In the genomic region with DNA sequence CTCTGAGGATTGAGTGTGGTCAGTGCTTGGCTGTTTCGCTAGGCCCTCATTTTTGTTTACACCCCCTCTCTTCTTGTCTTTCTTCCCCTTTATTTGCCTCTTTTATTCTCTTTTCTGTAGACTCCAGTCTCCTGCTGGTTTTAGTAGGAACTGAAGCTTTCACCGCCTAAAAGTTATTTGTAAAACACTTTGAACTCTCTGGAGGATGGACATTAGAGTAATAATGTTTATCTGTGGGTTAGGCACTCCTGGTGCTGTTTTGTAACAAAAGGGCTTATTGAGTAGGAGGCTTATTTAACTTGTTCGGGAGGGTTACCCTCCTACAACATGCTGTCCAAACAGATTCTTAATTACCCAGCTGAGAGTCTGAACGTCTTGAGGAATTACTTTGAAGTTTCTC, we compare ENCODE assay signal across 11 cellular contexts. TPM values are rescaled to one million over a fixed set of nuclear protein-coding genes. Genes with fewer than 3 reads are reported as not detected.
DNase-seq lines count a peak whose midpoint lies in the region; ATAC-seq and TF ChIP-seq lines count a peak whose summit lies in the region.
"Had no signal": no experiment of that assay in that cellular context is flagged by ENCODE, and none has a peak within 500 bp of the region (broad histone marks: within the 10 kb centered on the region; RNA-seq: fewer than 3 reads in every experiment).

No MANE protein-coding gene starts in this region.

- H3K27ac ChIP-seq in PC-9 (no peak overlapping the region), upper lobe of right lung (no peak overlapping the region), colonic mucosa (no peak overlapping the region)
- H3K27ac ChIP-seq: SJSA1 had no signal

- intact Hi-C loops in PC-9 (cut with micrococcal nuclease; ENCODE audit: unreplicated experiment): no loop called here
- intact Hi-C loops in upper lobe of right lung (cut with DNase I): no loop called here
- intact Hi-C loops in colonic mucosa (cut with DNase I): no loop called here

- H3K4me3 ChIP-seq in PC-9 (peak overlapping the region; percentile 85; the same call in 1 of the 2 replicates), upper lobe of right lung (no peak overlapping the region), colonic mucosa (no peak overlapping the region)

- peak overlapping the region; percentile 97 for H3K4me2 ChIP-seq in PC-9

- CTCF ChIA-PET in PC-9 (lab: Charles Lee): interaction anchor here (0.7 kb wide), 1 partner anchor 21 kb away, joined by 6 read pairs; no protein-coding TSS in a partner anchor

- H3K9me3 Mint-ChIP-seq in activated naive CD4-positive, alpha-beta T cell treated with anti-CD3 and anti-CD28 coated beads, Interleukin-2, amount 50 U/mL, for 24 hours: no peaks in the 10 kb centered on the region
- no peaks in the 10 kb centered on the region for H3K9me3 Mint-ChIP-seq in activated naive CD4-positive, alpha-beta T cell treated with anti-CD3 and anti-CD28 coated beads, Interleukin-2, amount 50 U/mL, for 72 hours
- H3K9me3 Mint-ChIP-seq in glutamatergic neuron (ENCODE audit: unreplicated experiment): peaks cover 19% of the 10 kb centered on the region

- peaks cover 27% of the 10 kb centered on the region for H3F3A ChIP-seq in PC-9 (ENCODE audit: insufficient read depth, low read depth)

- 0 out of 2 replicates have a peak overlapping the region, but pooled peaks have one; percentile 93 for H2AFZ ChIP-seq in PC-9

- H3K36me3 Mint-ChIP-seq in activated naive CD4-positive, alpha-beta T cell treated with anti-CD3 and anti-CD28 coated beads, Interleukin-2, amount 50 U/mL, for 24 hours: no peaks in the 10 kb centered on the region
- peaks cover 5 to 6% of the 10 kb centered on the region in 2 donors for H3K36me3 Mint-ChIP-seq in activated naive CD4-positive, alpha-beta T cell treated with anti-CD3 and anti-CD28 coated beads, Interleukin-2, amount 50 U/mL, for 72 hours
- no peaks in the 10 kb centered on the region for H3K36me3 Mint-ChIP-seq in glutamatergic neuron (ENCODE audit: unreplicated experiment)

- POLR2A ChIA-PET in PC-9 (lab: Charles Lee; ENCODE audit: unreplicated experiment): no interaction called here

- no TSS peak for BruUV-seq in PC-9 (replicated peaks; lab: Mats Ljungman, UMichigan)

- H3K36me3 ChIP-seq in PC-9 (ENCODE audit: low read depth) (no peaks in the 10 kb centered on the region), upper lobe of right lung (no peaks in the 10 kb centered on the region), colonic mucosa (no peaks in the 10 kb centered on the region)
- H3K36me3 ChIP-seq: esophagus muscularis mucosa had no signal

- peaks cover 43% of the 10 kb centered on the region for H3K4me1 ChIP-seq in PC-9 (replicated peaks; ENCODE audit: insufficient read depth)
- H3K4me1 ChIP-seq in upper lobe of right lung: peaks cover 8% of the 10 kb centered on the region
- H3K4me1 ChIP-seq in colonic mucosa: peaks cover 6% of the 10 kb centered on the region

- H3K9me3 ChIP-seq in PC-9 (ENCODE audit: insufficient read depth, low read depth): no peaks in the 10 kb centered on the region
- H3K9me3 ChIP-seq in upper lobe of right lung: no peaks in the 10 kb centered on the region
- no peaks in the 10 kb centered on the region for H3K9me3 ChIP-seq in colonic mucosa
- H3K9me3 ChIP-seq: esophagus muscularis mucosa, SJSA1 had no signal

- H3K4me3 Mint-ChIP-seq in activated naive CD4-positive, alpha-beta T cell treated with anti-CD3 and anti-CD28 coated beads, Interleukin-2, amount 50 U/mL, for 24 hours: peak overlapping the region; percentile 11
- no peak overlapping the region for H3K4me3 Mint-ChIP-seq in glutamatergic neuron (ENCODE audit: unreplicated experiment)

- no peaks in the 10 kb centered on the region for H3K9me2 ChIP-seq in PC-9 (ENCODE audit: insufficient read depth)

- peaks cover 32% of the 10 kb centered on the region for H3K79me2 ChIP-seq in PC-9 (ENCODE audit: low read depth)

- H3K9ac ChIP-seq in colonic mucosa (ENCODE audit: low read depth in 2 of 2, low read length in 2 of 2): no peak overlapping the region

- no peak for ATAC-seq in activated naive CD4-positive, alpha-beta T cell treated with anti-CD3 and anti-CD28 coated beads, Interleukin-2, amount 50 U/mL, for 72 hours
- no peak for ATAC-seq in upper lobe of right lung

- DNase-seq in activated naive CD4-positive, alpha-beta T cell treated with anti-CD3 and anti-CD28 coated beads, Interleukin-2, amount 50 U/mL, for 72 hours (ENCODE audit: low spot score in 2 of 2): no peak
- DNase-seq in PC-9 (no peak), glutamatergic neuron (no peak), upper lobe of right lung (no peak), HuH-7.5 (ENCODE audit: low spot score) (no peak), colonic mucosa (no peak), NCI-H187 treated with DMSO at 0.1 percent for 48 hours (lab: John Stamatoyannopoulos, UW) (no peak)
- DNase-seq: NCI-H1092 had no signal

- TF ChIP-seq CTCF in PC-9 (conservative IDR thresholded peaks at IDR 0.05) (no peak), glutamatergic neuron (IDR thresholded peaks at IDR 0.05; ENCODE audit: partially characterized antibody, unreplicated experiment) (peak; percentile 42), upper lobe of right lung (IDR thresholded peaks at IDR 0.05) (peak; percentile 12), colonic mucosa (IDR thresholded peaks at IDR 0.05) (no peak)

- H3K27me3 Mint-ChIP-seq in activated naive CD4-positive, alpha-beta T cell treated with anti-CD3 and anti-CD28 coated beads, Interleukin-2, amount 50 U/mL, for 24 hours: peaks cover 7% of the 10 kb centered on the region
- peaks cover 16% of the 10 kb centered on the region for H3K27me3 Mint-ChIP-seq in glutamatergic neuron (ENCODE audit: unreplicated experiment)

- H4K20me1 ChIP-seq in PC-9 (ENCODE audit: insufficient read depth): no peaks in the 10 kb centered on the region

- peaks cover 23% of the 10 kb centered on the region for H3K4me1 Mint-ChIP-seq in activated naive CD4-positive, alpha-beta T cell treated with anti-CD3 and anti-CD28 coated beads, Interleukin-2, amount 50 U/mL, for 24 hours
- H3K4me1 Mint-ChIP-seq in glutamatergic neuron (ENCODE audit: low read depth, unreplicated experiment): peaks cover 22% of the 10 kb centered on the region

- H3K27me3 ChIP-seq in PC-9 (ENCODE audit: insufficient read depth, low read depth) (no peaks in the 10 kb centered on the region), upper lobe of right lung (no peaks in the 10 kb centered on the region), colonic mucosa (no peaks in the 10 kb centered on the region)
- H3K27me3 ChIP-seq: esophagus muscularis mucosa, SJSA1 had no signal

- no peak overlapping the region for H3K27ac Mint-ChIP-seq in activated naive CD4-positive, alpha-beta T cell treated with anti-CD3 and anti-CD28 coated beads, Interleukin-2, amount 50 U/mL, for 24 hours
- no peak overlapping the region for H3K27ac Mint-ChIP-seq in activated naive CD4-positive, alpha-beta T cell treated with anti-CD3 and anti-CD28 coated beads, Interleukin-2, amount 50 U/mL, for 72 hours
- no peak overlapping the region for H3K27ac Mint-ChIP-seq in glutamatergic neuron (ENCODE audit: unreplicated experiment)

RNA-seq across cellular contexts. Expression of gene ARHGAP10, which starts 1.6 kb away (rescaled TPM):
- total RNA-seq in activated naive CD4-positive, alpha-beta T cell treated with anti-CD3 and anti-CD28 coated beads, Interleukin-2, amount 50 U/mL, for 72 hours: 1 to 10 TPM; 2.9 to 6.4 TPM
- total RNA-seq in PC-9 (2021) (21.7 and 27.5 TPM in 2 replicates), glutamatergic neuron (ENCODE audit: unreplicated experiment) (19.7 TPM), upper lobe of right lung (26.9 TPM), colonic mucosa (1 to 10 TPM; 4.4 to 7.1 TPM)

RNA-seq across cellular contexts. Expression of gene PRMT9, which starts 46.4 kb away (rescaled TPM):
- 10 to 100 TPM in 1 of 2 donors, 1 to 10 TPM in 1; 7.5 to 12.9 TPM for total RNA-seq in activated naive CD4-positive, alpha-beta T cell treated with anti-CD3 and anti-CD28 coated beads, Interleukin-2, amount 50 U/mL, for 72 hours
- total RNA-seq in PC-9 (2021): 8.4 and 9.0 TPM in 2 replicates
- 8.9 TPM for total RNA-seq in glutamatergic neuron (ENCODE audit: unreplicated experiment)
- total RNA-seq in upper lobe of right lung: 11.5 TPM
- total RNA-seq in colonic mucosa: 1 to 10 TPM; 4.9 to 6.4 TPM

Comparison
In these comparisons a context has a peak if more than half of its experiments do, and no peak if none do; other contexts are left out.
1. CTCF ChIP-seq: peak in glutamatergic neuron (single experiment) and upper lobe of right lung (single experiment); none in PC-9 (single experiment) and colonic mucosa (single experiment).